12 cellular contexts compared by ENCODE assay signal in genomic region chr12:19181666-19182426, GRCh38. TPM values are rescaled to one million over a fixed set of nuclear protein-coding genes. Genes with fewer than 3 reads are reported as not detected.
A peak's percentile ranks its signal among the peaks of the same experiment; 100 is the strongest.
DNase-seq lines count a peak whose midpoint lies in the region; ATAC-seq and TF ChIP-seq lines count a peak whose summit lies in the region.
"Had no signal": no experiment of that assay in that cellular context is flagged by ENCODE, and none has a peak within 500 bp of the region (broad histone marks: within the 10 kb centered on the region; RNA-seq: fewer than 3 reads in every experiment).

No MANE protein-coding gene starts in this region.

- no peaks in the 10 kb centered on the region for H3K36me3 Mint-ChIP-seq in natural killer cell
- H3K36me3 Mint-ChIP-seq in natural killer cell treated with Interleukin-12 subunit alpha and Interleukin-12 subunit beta and Interleukin-15 and Interleukin-18, amount 100 ng/mL, for 72 hours, result no peaks in the 10 kb centered on the region

- H3K9ac ChIP-seq in OCI-LY3 (ENCODE audit: low read length) (no peak overlapping the region), fibroblast of lung (ENCODE audit: insufficient read depth, low read length) (no peak overlapping the region)

- peak; percentile 9 for TF ChIP-seq CTCF in natural killer cell (IDR thresholded peaks at IDR 0.05)
- TF ChIP-seq CTCF in OCI-LY3 (IDR thresholded peaks at IDR 0.05; ENCODE audit: low read depth, low read length), result peak; percentile 45
- peak; percentile 24 to 30 for TF ChIP-seq CTCF in fibroblast of lung (conservative IDR thresholded peaks at IDR 0.05 in 1 of 2, IDR thresholded peaks at IDR 0.05 in 1 of 2; ENCODE audit: low read depth in 1 of 2, low read length in 2 of 2)
- TF ChIP-seq CTCF in vagina (IDR thresholded peaks at IDR 0.05), result no peak

- H3K4me1 ChIP-seq in OCI-LY3 (ENCODE audit: low read length) (peaks cover 16% of the 10 kb centered on the region), fibroblast of lung (ENCODE audit: control insufficient read depth, extremely low read depth, insufficient read depth, low read length) (peaks cover 3% of the 10 kb centered on the region), vagina (peaks cover 29% of the 10 kb centered on the region)

- H3K4me1 Mint-ChIP-seq in natural killer cell, result no peaks in the 10 kb centered on the region
- H3K4me1 Mint-ChIP-seq in natural killer cell treated with Interleukin-12 subunit alpha and Interleukin-12 subunit beta and Interleukin-15 and Interleukin-18, amount 100 ng/mL, for 72 hours (ENCODE audit: low read depth in 2 of 2), result no peaks in the 10 kb centered on the region

- peak overlapping the region; percentile 39 for H3K4me2 ChIP-seq in OCI-LY3 (ENCODE audit: low read length)
- no peak overlapping the region for H3K4me2 ChIP-seq in fibroblast of lung (ENCODE audit: extremely low read depth, insufficient read depth, low read length)

- H4K20me1 ChIP-seq in OCI-LY3 (ENCODE audit: insufficient read depth, low read length) (no peaks in the 10 kb centered on the region), fibroblast of lung (ENCODE audit: control insufficient read depth, extremely low read depth, insufficient read depth, low read length) (peaks cover 1% of the 10 kb centered on the region)

- no peak for TF ChIP-seq POLR2A in vagina (IDR thresholded peaks at IDR 0.05)

- no peak for ATAC-seq in natural killer cell
- ATAC-seq in natural killer cell treated with Interleukin-12 subunit alpha and Interleukin-12 subunit beta and Interleukin-15 and Interleukin-18, amount 100 ng/mL, for 72 hours, result no peak

- no peaks in the 10 kb centered on the region for H3K9me3 Mint-ChIP-seq in natural killer cell
- H3K9me3 Mint-ChIP-seq in natural killer cell treated with Interleukin-12 subunit alpha and Interleukin-12 subunit beta and Interleukin-15 and Interleukin-18, amount 100 ng/mL, for 72 hours, result no peaks in the 10 kb centered on the region
- H3K9me3 Mint-ChIP-seq: T-helper 2 cell treated with Interferon-gamma antibody and Interleukin-4, amounts not matched to agents 5 μg/mL and 100 μg/mL, for 36 hours had no signal

- DNase-seq in natural killer cell (no peak), fibroblast of lung (ENCODE audit: low read depth in 2 of 2) (peak in 1 of 2 donors; percentile 49), vagina (ENCODE audit: extremely low spot score in 2 of 2) (no peak), middle frontal gyrus (ENCODE audit: extremely low spot score, low spot score) (no peak), NCI-H82 (lab: John Stamatoyannopoulos, UW) (no peak), NCI-H1436 treated with DMSO at 0.1 percent for 48 hours (lab: John Stamatoyannopoulos, UW) (no peak)
- DNase-seq in natural killer cell treated with Interleukin-12 subunit alpha and Interleukin-12 subunit beta and Interleukin-15 and Interleukin-18, amount 100 ng/mL, for 72 hours (ENCODE audit: low spot score), result no peak
- DNase-seq: Calu3, NCI-H510A, transverse colon had no signal

- H3K36me3 ChIP-seq in OCI-LY3 (replicated peaks; ENCODE audit: low read depth, low read length) (no peaks in the 10 kb centered on the region), fibroblast of lung (ENCODE audit: control insufficient read depth, insufficient read depth, low read length) (no peaks in the 10 kb centered on the region), vagina (no peaks in the 10 kb centered on the region)
- H3K36me3 ChIP-seq: transverse colon had no signal

- intact Hi-C loops in natural killer cell (cut with micrococcal nuclease), result no loop called here
- intact Hi-C loops in vagina (cut with DNase I), result no loop called here

- H3K4me3 Mint-ChIP-seq in natural killer cell, result no peak overlapping the region
- H3K4me3 Mint-ChIP-seq in natural killer cell treated with Interleukin-12 subunit alpha and Interleukin-12 subunit beta and Interleukin-15 and Interleukin-18, amount 100 ng/mL, for 72 hours, result no peak overlapping the region
- H3K4me3 Mint-ChIP-seq: T-helper 2 cell treated with Interferon-gamma antibody and Interleukin-4, amounts not matched to agents 5 μg/mL and 100 μg/mL, for 36 hours had no signal

- H3K27ac ChIP-seq in OCI-LY3 (ENCODE audit: low read length) (no peak overlapping the region), fibroblast of lung (ENCODE audit: insufficient read depth, low read length) (no peak overlapping the region), vagina (peak overlapping the region; percentile 13)
- H3K27ac ChIP-seq: transverse colon had no signal

- 0 out of 2 replicates have a peak overlapping the region, but pooled peaks have one; percentile 29 for H2AFZ ChIP-seq in OCI-LY3 (ENCODE audit: low read depth, low read length)
- no peak overlapping the region for H2AFZ ChIP-seq in fibroblast of lung (ENCODE audit: low read length)

- H3K9me3 ChIP-seq in OCI-LY3 (ENCODE audit: insufficient read depth, low read length) (no peaks in the 10 kb centered on the region), fibroblast of lung (ENCODE audit: control insufficient read depth, insufficient read depth, low read depth, low read length) (no peaks in the 10 kb centered on the region), vagina (no peaks in the 10 kb centered on the region)
- H3K9me3 ChIP-seq: transverse colon had no signal

- H3K79me2 ChIP-seq in OCI-LY3 (ENCODE audit: low read length) (no peaks in the 10 kb centered on the region), fibroblast of lung (ENCODE audit: control insufficient read depth, insufficient read depth, low read length) (no peaks in the 10 kb centered on the region)

- no peaks in the 10 kb centered on the region for H3K27me3 ChIP-seq in OCI-LY3 (ENCODE audit: low read depth, low read length)
- no peaks in the 10 kb centered on the region for H3K27me3 ChIP-seq in fibroblast of lung (ENCODE audit: control insufficient read depth, insufficient read depth, low read length)
- no peaks in the 10 kb centered on the region for H3K27me3 ChIP-seq in vagina
- H3K27me3 ChIP-seq: transverse colon had no signal

- H3K27me3 Mint-ChIP-seq in natural killer cell (ENCODE audit: low read depth in 2 of 2), result no peaks in the 10 kb centered on the region
- no peaks in the 10 kb centered on the region for H3K27me3 Mint-ChIP-seq in natural killer cell treated with Interleukin-12 subunit alpha and Interleukin-12 subunit beta and Interleukin-15 and Interleukin-18, amount 100 ng/mL, for 72 hours

- no peak overlapping the region for H3K27ac Mint-ChIP-seq in natural killer cell
- H3K27ac Mint-ChIP-seq in natural killer cell treated with Interleukin-12 subunit alpha and Interleukin-12 subunit beta and Interleukin-15 and Interleukin-18, amount 100 ng/mL, for 72 hours, result no peak overlapping the region
- H3K27ac Mint-ChIP-seq: T-helper 2 cell treated with Interferon-gamma antibody and Interleukin-4, amounts not matched to agents 5 μg/mL and 100 μg/mL, for 36 hours had no signal

- H3K4me3 ChIP-seq in OCI-LY3 (ENCODE audit: low read length) (no peak overlapping the region), fibroblast of lung (replicated peaks in 1 of 4; ENCODE audit: control extremely low read depth in 1 of 4, insufficient read depth in 1 of 4, low read depth in 3 of 4, low read length in 4 of 4) (no peak overlapping the region), vagina (no peak overlapping the region)
- H3K4me3 ChIP-seq: transverse colon had no signal

RNA-seq across cellular contexts. Expression of gene PLEKHA5, which starts 52.3 kb away (rescaled TPM):
- total RNA-seq in natural killer cell (10 to 100 TPM in 1 of 3 donors, 1 to 10 TPM in 2; 5.2 to 12.1 (median 7.0) TPM), fibroblast of lung (29.8 and 50.4 TPM in 2 replicates), vagina (58.4 TPM)
- 1 to 10 TPM; 5.4 to 5.6 TPM for total RNA-seq in natural killer cell treated with Interleukin-12 subunit alpha and Interleukin-12 subunit beta and Interleukin-15 and Interleukin-18, amount 100 ng/mL, for 72 hours
- polyA plus RNA-seq in fibroblast of lung, result 11.7 and 15.5 TPM in 2 replicates
- 12.7 and 18.8 TPM in 2 replicates for polyA plus RNA-seq in fibroblast of lung (2012)
- 1.3 and 5.7 TPM in 2 replicates for polyA minus RNA-seq in fibroblast of lung (ENCODE audit: low replicate concordance)

Comparison
In these comparisons a context has a peak if more than half of its experiments do, and no peak if none do; other contexts are left out.
1. CTCF ChIP-seq: peak in natural killer cell (single experiment), OCI-LY3 (single experiment) and fibroblast of lung (2 of 2); none in vagina (0 of 3).